In the genomic region with DNA sequence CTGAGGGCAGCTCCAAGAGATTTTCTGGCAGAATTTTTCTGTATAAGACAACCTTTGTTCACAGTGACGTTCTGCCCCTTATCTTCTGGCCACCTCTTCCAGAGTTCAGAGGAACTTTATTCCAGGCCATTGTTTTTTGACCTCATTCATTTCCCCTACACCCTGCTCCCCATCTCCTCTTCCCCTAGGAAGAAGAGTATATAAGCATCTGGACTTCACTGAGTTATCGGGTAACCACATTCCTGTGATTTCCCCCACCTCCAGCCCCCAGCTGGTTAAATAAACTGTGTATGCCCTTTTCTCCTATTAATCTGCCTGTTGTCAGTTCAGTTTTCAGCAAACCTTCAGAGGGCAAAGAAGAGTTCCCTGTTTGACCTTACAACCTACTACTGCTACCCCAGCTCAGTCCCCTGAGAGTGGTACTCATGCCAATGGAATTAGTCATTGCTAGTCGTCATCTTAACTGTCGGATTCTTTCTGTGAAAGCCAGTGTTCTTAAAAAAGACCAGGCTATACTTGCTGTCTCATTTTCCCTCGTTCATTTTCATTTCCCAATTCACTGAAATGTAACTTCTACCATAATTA, we compare ENCODE assay signal across 9 cellular contexts. TPM values are rescaled to one million over a fixed set of nuclear protein-coding genes. Genes with fewer than 3 reads are reported as not detected.
DNase-seq lines count a peak whose midpoint lies in the region; ATAC-seq, FAIRE-seq and TF ChIP-seq lines count a peak whose summit lies in the region.
"Had no signal": no experiment of that assay in that cellular context is flagged by ENCODE, and none has a peak within 500 bp of the region (broad histone marks: within the 10 kb centered on the region; RNA-seq: fewer than 3 reads in every experiment).

No MANE protein-coding gene starts in this region.

- TF ChIP-seq RAD21 in A549 (conservative IDR thresholded peaks at IDR 0.05 in 1 of 2, IDR thresholded peaks at IDR 0.05 in 1 of 2), result 0 out of 5 replicates have a peak, but pooled peaks of 1 of the 2 experiments have one; percentile 5

- no peaks in the 10 kb centered on the region for H3K36me3 ChIP-seq in HEK293 (ENCODE audit: control insufficient read depth in 2 of 2, insufficient read depth in 1 of 2, low read length in 2 of 2)

- TF ChIP-seq POLR2A in A549 (IDR thresholded peaks at IDR 0.05; ENCODE audit: low read length), result no peak

- WGBS in A549 (ENCODE audit: missing lambda C conversion rate), result 4% methylated on average over 5 of the region's 5 CpGs

- no peaks in the 10 kb centered on the region for H3K4me1 Mint-ChIP-seq in stimulated activated naive CD8-positive, alpha-beta T cell treated with anti-CD3 and anti-CD28 coated beads, Interleukin-15, amount 100 ng/mL, for 72 hours
- H3K4me1 Mint-ChIP-seq in activated naive CD8-positive, alpha-beta T cell treated with anti-CD3 and anti-CD28 coated beads for 36 hours, result peaks cover 3% of the 10 kb centered on the region

- CTCF ChIA-PET in A549 (lab: Yijun Ruan, JAX) (interaction anchor here (1.0 to 1.8 kb wide), 2 partner anchors 11 to 30 kb away, joined by 3 to 5 read pairs; a partner anchor contains a TSS), HEK293 (lab: Yijun Ruan, JAX) (interaction anchor here (0.9 to 1.4 kb wide), 3 partner anchors 9 to 147 kb away, joined by 3 to 4 read pairs (median 3); no protein-coding TSS in a partner anchor)

- TF ChIP-seq EP300 in A549 (IDR thresholded peaks at IDR 0.05), result no peak

- peak overlapping the region; percentile 88 for H3K4me2 ChIP-seq in A549

- no peaks in the 10 kb centered on the region for H3K36me3 Mint-ChIP-seq in activated naive CD8-positive, alpha-beta T cell treated with anti-CD3 and anti-CD28 coated beads for 36 hours

- peaks cover 56% of the 10 kb centered on the region for H3K4me1 ChIP-seq in A549
- H3K4me1 ChIP-seq in HEK293 (ENCODE audit: control insufficient read depth, insufficient read depth, low read length), result no peaks in the 10 kb centered on the region

- no peak overlapping the region for H3K27ac Mint-ChIP-seq in stimulated activated naive CD8-positive, alpha-beta T cell treated with anti-CD3 and anti-CD28 coated beads, Interleukin-15, amount 100 ng/mL, for 72 hours
- H3K27ac Mint-ChIP-seq in activated naive CD8-positive, alpha-beta T cell treated with anti-CD3 and anti-CD28 coated beads for 36 hours, result no peak overlapping the region

- peak; percentile 94 for ATAC-seq in A549
- ATAC-seq in stimulated activated naive CD8-positive, alpha-beta T cell treated with anti-CD3 and anti-CD28 coated beads, Interleukin-15, amount 100 ng/mL, for 72 hours, result no peak

- H3K27me3 Mint-ChIP-seq in stimulated activated naive CD8-positive, alpha-beta T cell treated with anti-CD3 and anti-CD28 coated beads, Interleukin-15, amount 100 ng/mL, for 72 hours, result peaks cover 27% of the 10 kb centered on the region
- peaks cover 9% of the 10 kb centered on the region for H3K27me3 Mint-ChIP-seq in activated naive CD8-positive, alpha-beta T cell treated with anti-CD3 and anti-CD28 coated beads for 36 hours

- H3K4me3 ChIP-seq in A549, result no peak overlapping the region
- no peak overlapping the region for H3K4me3 ChIP-seq in HEK293 (ENCODE audit: low read depth, low read length)

- H3K9me3 Mint-ChIP-seq in stimulated activated naive CD8-positive, alpha-beta T cell treated with anti-CD3 and anti-CD28 coated beads, Interleukin-15, amount 100 ng/mL, for 72 hours, result no peaks in the 10 kb centered on the region
- H3K9me3 Mint-ChIP-seq in activated naive CD8-positive, alpha-beta T cell treated with anti-CD3 and anti-CD28 coated beads for 36 hours, result no peaks in the 10 kb centered on the region

- no peak for TF ChIP-seq CTCF in A549 (IDR thresholded peaks at IDR 0.05)
- TF ChIP-seq CTCF in HEK293 (tag by site-specific recombination; IDR thresholded peaks at IDR 0.05), result no peak

- POLR2A ChIA-PET in A549 (lab: Yijun Ruan, JAX) (no interaction called here), HEK293 (lab: Yijun Ruan, JAX) (interaction anchor here (1.1 to 1.4 kb wide), 2 partner anchors 147 to 232 kb away, joined by 3 to 5 read pairs; a partner anchor contains a TSS)

- peak; percentile 72 to 88 for DNase-seq in A549 (ENCODE audit: low read depth in 1 of 2, low spot score in 1 of 2)
- peak; percentile 44 for DNase-seq in iPS-NIHi11 (ENCODE audit: low spot score)
- no peak for DNase-seq in RPMI8226
- no peak for DNase-seq in stimulated activated naive CD8-positive, alpha-beta T cell treated with anti-CD3 and anti-CD28 coated beads, Interleukin-15, amount 100 ng/mL, for 72 hours
- no peak for DNase-seq in activated naive CD8-positive, alpha-beta T cell treated with anti-CD3 and anti-CD28 coated beads for 36 hours
- no peak for DNase-seq in activated naive CD4-positive, alpha-beta T cell treated with anti-CD3 and anti-CD28 coated beads, Interleukin-2, amount 50 U/mL, for 16 hours

- H3K9me3 ChIP-seq in A549, result no peaks in the 10 kb centered on the region
- no peaks in the 10 kb centered on the region for H3K9me3 ChIP-seq in HEK293 (ENCODE audit: control insufficient read depth, insufficient read depth, low read depth, low read length)

- no peak overlapping the region for H3K4me3 Mint-ChIP-seq in stimulated activated naive CD8-positive, alpha-beta T cell treated with anti-CD3 and anti-CD28 coated beads, Interleukin-15, amount 100 ng/mL, for 72 hours
- no peak overlapping the region for H3K4me3 Mint-ChIP-seq in activated naive CD8-positive, alpha-beta T cell treated with anti-CD3 and anti-CD28 coated beads for 36 hours

- FAIRE-seq in A549 (lab: Jason Lieb, UNC) (no peak), TTC549 (lab: Jason Lieb, UNC) (peak; percentile 65)
- FAIRE-seq: G401.6 had no signal

- H3K27ac ChIP-seq in A549 (peak overlapping the region; percentile 81 to 89), HEK293 (ENCODE audit: extremely low read depth, low read depth, low read length) (no peak overlapping the region)

TF ChIP-seq in A549, 52 proteins besides CTCF, POLR2A, EP300 and RAD21 (continues in another document):
- TF ChIP-seq RNF2 (IDR thresholded peaks at IDR 0.05; ENCODE audit: borderline replicate concordance, low read depth) (no peak), HOXB13 (CRISPR knock-in tag; IDR thresholded peaks at IDR 0.05; ENCODE audit: low read depth) (no peak), MYC (IDR thresholded peaks at IDR 0.05; ENCODE audit: borderline replicate concordance, low read length) (no peak), ESRRA (IDR thresholded peaks at IDR 0.05; ENCODE audit: borderline replicate concordance, low read length) (peak; percentile 65; the same call in 1 of the 2 replicates), ZFP36 (IDR thresholded peaks at IDR 0.05; ENCODE audit: borderline replicate concordance, partially characterized antibody) (no peak), JUNB (IDR thresholded peaks at IDR 0.05) (peak; percentile 40)
- TF ChIP-seq, protein P1, sequence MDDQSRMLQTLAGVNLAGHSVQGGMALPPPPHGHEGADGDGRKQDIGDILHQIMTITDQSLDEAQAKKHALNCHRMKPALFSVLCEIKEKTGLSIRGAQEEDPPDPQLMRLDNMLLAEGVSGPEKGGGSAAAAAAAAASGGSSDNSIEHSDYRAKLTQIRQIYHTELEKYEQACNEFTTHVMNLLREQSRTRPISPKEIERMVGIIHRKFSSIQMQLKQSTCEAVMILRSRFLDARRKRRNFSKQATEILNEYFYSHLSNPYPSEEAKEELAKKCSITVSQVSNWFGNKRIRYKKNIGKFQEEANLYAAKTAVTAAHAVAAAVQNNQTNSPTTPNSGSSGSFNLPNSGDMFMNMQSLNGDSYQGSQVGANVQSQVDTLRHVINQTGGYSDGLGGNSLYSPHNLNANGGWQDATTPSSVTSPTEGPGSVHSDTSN (IDR thresholded peaks at IDR 0.05), result peak; percentile 72

TF ChIP-seq in HEK293, 187 proteins besides CTCF, POLR2A, EP300 and RAD21 (continues in another document):
- TF ChIP-seq, protein P2, sequence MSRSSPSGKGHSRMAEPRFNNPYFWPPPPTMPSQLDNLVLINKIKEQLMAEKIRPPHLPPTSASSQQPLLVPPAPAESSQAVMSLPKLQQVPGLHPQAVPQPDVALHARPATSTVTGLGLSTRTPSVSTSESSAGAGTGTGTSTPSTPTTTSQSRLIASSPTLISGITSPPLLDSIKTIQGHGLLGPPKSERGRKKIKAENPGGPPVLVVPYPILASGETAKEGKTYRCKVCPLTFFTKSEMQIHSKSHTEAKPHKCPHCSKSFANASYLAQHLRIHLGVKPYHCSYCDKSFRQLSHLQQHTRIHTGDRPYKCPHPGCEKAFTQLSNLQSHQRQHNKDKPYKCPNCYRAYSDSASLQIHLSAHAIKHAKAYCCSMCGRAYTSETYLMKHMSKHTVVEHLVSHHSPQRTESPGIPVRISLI (tag by site-specific recombination; IDR thresholded peaks at IDR 0.05), result peak; percentile 61; the same call in 1 of the 2 replicates
- TF ChIP-seq ZNF394 (tag by site-specific recombination; IDR thresholded peaks at IDR 0.05; ENCODE audit: borderline replicate concordance), result 0 out of 2 replicates have a peak, but pooled peaks have one; percentile 12

RNA-seq across cellular contexts. Expression of a gene that starts 14.3 kb away (rescaled TPM):
- polyA plus RNA-seq in A549 (2011; rRNA removed) (5.0 and 5.3 TPM in 2 replicates), A549 (2017; fragmentation: RNase III; extraction: RNeasy Plus Mini Kit Qiagen cat#74134 plus additional on column Dnase treatment) (5.4 to 7.1 TPM (median 5.7 TPM) in 3 replicates)
- polyA plus RNA-seq in A549 (2012; cell fraction: cytosol; rRNA removed), result 4.5 and 5.1 TPM in 2 replicates
- 0.78 and 1.2 TPM in 2 replicates for polyA plus RNA-seq in A549 (2012; cell fraction: nucleus; rRNA removed)
- polyA minus RNA-seq in A549 (2011; rRNA and poly(A)+ RNA removed), result 7.3 and 12.6 TPM in 2 replicates
- total RNA-seq in activated naive CD8-positive, alpha-beta T cell treated with anti-CD3 and anti-CD28 coated beads for 36 hours, result 1 to 10 TPM; 4.1 to 4.8 TPM

RNA-seq across cellular contexts. Expression of a gene that starts 30.1 kb away (rescaled TPM):
- polyA plus RNA-seq in A549 (2011; rRNA removed) (18.0 and 24.1 TPM in 2 replicates), A549 (2017; fragmentation: RNase III; extraction: RNeasy Plus Mini Kit Qiagen cat#74134 plus additional on column Dnase treatment) (12.7 to 14.2 TPM (median 13.3 TPM) in 3 replicates)
- 3.6 and 4.5 TPM in 2 replicates for polyA plus RNA-seq in A549 (2012; cell fraction: cytosol; rRNA removed)
- 1.4 and 3.1 TPM in 2 replicates for polyA plus RNA-seq in A549 (2012; cell fraction: nucleus; rRNA removed)
- polyA minus RNA-seq in A549 (2011; rRNA and poly(A)+ RNA removed), result 16.0 and 19.7 TPM in 2 replicates
- under 1 TPM; 0.45 to 0.60 TPM for total RNA-seq in activated naive CD8-positive, alpha-beta T cell treated with anti-CD3 and anti-CD28 coated beads for 36 hours

Comparison
In these comparisons a context has a peak if more than half of its experiments do, and no peak if none do; other contexts are left out.
1. DNase-seq: peak in A549 (2 of 2) and iPS-NIHi11 (single experiment); none in RPMI8226 (single experiment), stimulated activated naive CD8-positive, alpha-beta T cell treated with anti-CD3 and anti-CD28 coated beads, Interleukin-15, amount 100 ng/mL, for 72 hours (0 of 2), activated naive CD8-positive, alpha-beta T cell treated with anti-CD3 and anti-CD28 coated beads for 36 hours (single experiment) and activated naive CD4-positive, alpha-beta T cell treated with anti-CD3 and anti-CD28 coated beads, Interleukin-2, amount 50 U/mL, for 16 hours (single experiment).